3 cellular contexts compared by ENCODE assay signal in the genomic region with DNA sequence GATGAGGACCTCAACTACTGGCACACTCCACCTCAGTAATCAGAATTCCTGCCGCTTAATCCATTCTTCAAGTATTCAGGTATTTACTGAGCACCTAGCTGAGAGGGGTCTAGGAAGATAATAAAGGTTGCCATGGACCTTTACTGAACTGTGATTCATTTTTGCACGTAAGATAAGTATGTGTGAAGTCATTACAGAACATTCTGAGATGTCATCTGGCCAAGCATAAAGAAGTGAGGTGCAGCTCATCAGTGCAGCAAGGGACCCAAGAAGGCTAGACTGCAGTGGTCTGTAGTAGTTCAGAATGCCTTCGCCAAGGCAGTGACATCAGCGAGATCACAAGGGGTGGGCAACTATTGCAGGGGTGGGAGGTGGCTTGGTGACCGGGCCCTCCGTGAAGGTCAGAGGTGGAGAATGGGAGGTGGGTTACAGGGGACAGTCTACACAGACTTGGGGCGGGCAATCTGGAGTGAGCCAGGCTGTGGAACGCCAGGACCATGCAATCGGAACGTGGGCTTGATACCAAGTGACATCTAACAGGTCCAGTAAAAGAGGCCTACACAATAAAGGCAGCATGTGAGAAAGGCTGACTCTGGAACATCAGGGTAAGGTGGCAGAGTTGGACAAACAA.
TF ChIP-seq lines count a peak whose summit lies in the region.

No MANE protein-coding gene starts in this region.

TF ChIP-seq in SK-N-SH, 30 proteins besides CTCF, POLR2A, EP300 and RAD21 (continued from another document):
- TF ChIP-seq, protein P1, sequence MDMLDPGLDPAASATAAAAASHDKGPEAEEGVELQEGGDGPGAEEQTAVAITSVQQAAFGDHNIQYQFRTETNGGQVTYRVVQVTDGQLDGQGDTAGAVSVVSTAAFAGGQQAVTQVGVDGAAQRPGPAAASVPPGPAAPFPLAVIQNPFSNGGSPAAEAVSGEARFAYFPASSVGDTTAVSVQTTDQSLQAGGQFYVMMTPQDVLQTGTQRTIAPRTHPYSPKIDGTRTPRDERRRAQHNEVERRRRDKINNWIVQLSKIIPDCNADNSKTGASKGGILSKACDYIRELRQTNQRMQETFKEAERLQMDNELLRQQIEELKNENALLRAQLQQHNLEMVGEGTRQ (IDR thresholded peaks at IDR 0.05; ENCODE audit: borderline replicate concordance, low read depth, low read length) = no peak
- TF ChIP-seq RXRA (IDR thresholded peaks at IDR 0.05; ENCODE audit: borderline replicate concordance, low read depth) (no peak), POLR2AphosphoS5 (IDR thresholded peaks at IDR 0.05; ENCODE audit: low read depth, low read length) (no peak), ELF1 (IDR thresholded peaks at IDR 0.05) (no peak), YY1 (IDR thresholded peaks at IDR 0.05; ENCODE audit: low read depth) (no peak), RFX5 (IDR thresholded peaks at IDR 0.05; ENCODE audit: low read length) (no peak), NFIC (IDR thresholded peaks at IDR 0.05; ENCODE audit: borderline replicate concordance) (no peak), GATA2 (CRISPR knock-in tag; IDR thresholded peaks at IDR 0.05) (no peak), SIN3A (IDR thresholded peaks at IDR 0.05; ENCODE audit: borderline replicate concordance, low read depth, low read length) (no peak), MXI1 (IDR thresholded peaks at IDR 0.05; ENCODE audit: low read depth, low read length) (no peak), RCOR1 (IDR thresholded peaks at IDR 0.05; ENCODE audit: low read length) (no peak)

TF ChIP-seq in SK-N-SH treated with all-trans-retinoic acid at 6 μM for 48 hours, 23 proteins besides CTCF, POLR2A, EP300 and RAD21 (continued from another document):
- TF ChIP-seq ZFP30 (CRISPR knock-in tag; IDR thresholded peaks at IDR 0.05) = no peak
- TF ChIP-seq ZNF8 (CRISPR knock-in tag; IDR thresholded peaks at IDR 0.05) = no peak
- no peak for TF ChIP-seq CSDC2 (CRISPR knock-in tag; IDR thresholded peaks at IDR 0.05)
- TF ChIP-seq GLIS3 (CRISPR knock-in tag; IDR thresholded peaks at IDR 0.05) = no peak
- TF ChIP-seq SNAI2 (CRISPR knock-in tag; IDR thresholded peaks at IDR 0.05) = no peak
- TF ChIP-seq, protein P2, sequence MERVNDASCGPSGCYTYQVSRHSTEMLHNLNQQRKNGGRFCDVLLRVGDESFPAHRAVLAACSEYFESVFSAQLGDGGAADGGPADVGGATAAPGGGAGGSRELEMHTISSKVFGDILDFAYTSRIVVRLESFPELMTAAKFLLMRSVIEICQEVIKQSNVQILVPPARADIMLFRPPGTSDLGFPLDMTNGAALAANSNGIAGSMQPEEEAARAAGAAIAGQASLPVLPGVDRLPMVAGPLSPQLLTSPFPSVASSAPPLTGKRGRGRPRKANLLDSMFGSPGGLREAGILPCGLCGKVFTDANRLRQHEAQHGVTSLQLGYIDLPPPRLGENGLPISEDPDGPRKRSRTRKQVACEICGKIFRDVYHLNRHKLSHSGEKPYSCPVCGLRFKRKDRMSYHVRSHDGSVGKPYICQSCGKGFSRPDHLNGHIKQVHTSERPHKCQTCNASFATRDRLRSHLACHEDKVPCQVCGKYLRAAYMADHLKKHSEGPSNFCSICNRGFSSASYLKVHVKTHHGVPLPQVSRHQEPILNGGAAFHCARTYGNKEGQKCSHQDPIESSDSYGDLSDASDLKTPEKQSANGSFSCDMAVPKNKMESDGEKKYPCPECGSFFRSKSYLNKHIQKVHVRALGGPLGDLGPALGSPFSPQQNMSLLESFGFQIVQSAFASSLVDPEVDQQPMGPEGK (CRISPR knock-in tag; IDR thresholded peaks at IDR 0.05; ENCODE audit: borderline replicate concordance) = no peak
- TF ChIP-seq TOX (CRISPR knock-in tag; IDR thresholded peaks at IDR 0.05; ENCODE audit: borderline replicate concordance) = no peak
- no peak for TF ChIP-seq CREB5 (CRISPR knock-in tag; IDR thresholded peaks at IDR 0.05; ENCODE audit: low read depth)
- no peak for TF ChIP-seq OSR1 (CRISPR knock-in tag; IDR thresholded peaks at IDR 0.05)

TF ChIP-seq in liver, 16 proteins besides CTCF, POLR2A, EP300 and RAD21 (continued from another document):
- TF ChIP-seq REST (IDR thresholded peaks at IDR 0.05) (no peak), HNF4G (IDR thresholded peaks at IDR 0.05) (no peak), YY1 (IDR thresholded peaks at IDR 0.05) (no peak), EGR1 (IDR thresholded peaks at IDR 0.05; ENCODE audit: low read depth in 2 of 2) (no peak), NR2F2 (IDR thresholded peaks at IDR 0.05) (no peak), GABPA (IDR thresholded peaks at IDR 0.05 in 1 of 2, conservative IDR thresholded peaks at IDR 0.05 in 1 of 2) (no peak), FOXA2 (IDR thresholded peaks at IDR 0.05) (no peak), FOXA1 (IDR thresholded peaks at IDR 0.05) (no peak)
- TF ChIP-seq, protein P3, sequence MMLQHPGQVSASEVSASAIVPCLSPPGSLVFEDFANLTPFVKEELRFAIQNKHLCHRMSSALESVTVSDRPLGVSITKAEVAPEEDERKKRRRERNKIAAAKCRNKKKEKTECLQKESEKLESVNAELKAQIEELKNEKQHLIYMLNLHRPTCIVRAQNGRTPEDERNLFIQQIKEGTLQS (IDR thresholded peaks at IDR 0.05) = no peak
